In genomic region chr1:39954870-39955546, GRCh38 we compare ENCODE assay signal across 8 cellular contexts. TPM values are rescaled to one million over a fixed set of nuclear protein-coding genes. Genes with fewer than 3 reads are reported as not detected.
DNase-seq lines count a peak whose midpoint lies in the region; ATAC-seq lines count a peak whose summit lies in the region.

Gene MFSD2A (plus strand): TSS chr1:39955145. CDS start chr1:39955293, 148 bp downstream.

- peaks cover 6% of the 10 kb centered on the region for H4K20me1 ChIP-seq in BLaER1

- H3K9me3 ChIP-seq in BLaER1 (no peaks in the 10 kb centered on the region), NT2/D1 (ENCODE audit: insufficient read depth, low read length) (no peaks in the 10 kb centered on the region), mononuclear cell (ENCODE audit: low read depth, low read length) (no peaks in the 10 kb centered on the region)

- peak within 1 kb of the TSS; percentile 85 for H3K9ac ChIP-seq in BLaER1
- H3K9ac ChIP-seq in NT2/D1 (ENCODE audit: insufficient read length, low read depth), result peak within 1 kb of the TSS; percentile 89

- H3K36me3 ChIP-seq in BLaER1, result peaks cover 23% of the 10 kb centered on the region
- H3K36me3 ChIP-seq in NT2/D1 (ENCODE audit: insufficient read depth, insufficient read length, low read length), result peaks cover 22% of the 10 kb centered on the region

- peaks cover 32% of the 10 kb centered on the region for H3K4me1 ChIP-seq in BLaER1
- peaks cover 14% of the 10 kb centered on the region for H3K4me1 ChIP-seq in NT2/D1 (ENCODE audit: insufficient read depth, insufficient read length)
- H3K4me1 ChIP-seq in mononuclear cell (ENCODE audit: insufficient read depth, low read length), result peaks cover 68% of the 10 kb centered on the region

- H3K27me3 ChIP-seq in BLaER1 (no peaks in the 10 kb centered on the region), NT2/D1 (ENCODE audit: insufficient read depth, insufficient read length) (peaks cover 40% of the 10 kb centered on the region), mononuclear cell (ENCODE audit: insufficient read depth, low read length) (no peaks in the 10 kb centered on the region)

- H3K4me3 ChIP-seq in BLaER1, result peak within 1 kb of the TSS; percentile 83
- peak within 1 kb of the TSS; percentile 79 for H3K4me3 ChIP-seq in NT2/D1 (ENCODE audit: insufficient read length, low read depth)
- peak within 1 kb of the TSS; percentile 51 for H3K4me3 ChIP-seq in mononuclear cell (ENCODE audit: low read length)

- ATAC-seq in GM19438 (IDR thresholded peaks at IDR 0.05; ENCODE audit: low read depth, unreplicated experiment), result peak; percentile 75

- DNase-seq in HS-5 (ENCODE audit: low read depth) (peak; percentile 62), NT2/D1 (ENCODE audit: low read depth, low spot score) (peak; percentile 85), activated T-cell treated with anti-CD3 and anti-CD28 coated beads for 1 hour (ENCODE audit: low read depth) (peak; percentile 80), epithelial cell of prostate (ENCODE audit: low read depth, low spot score) (no peak)
- DNase-seq in stimulated activated CD8-positive, alpha-beta memory T cell treated with anti-CD3 and anti-CD28 coated beads, Interleukin-2, amount 100 ng/mL, for 48 hours (ENCODE audit: low read depth in 2 of 2), result peak; percentile 92

- peak within 1 kb of the TSS; percentile 78 for H3K27ac ChIP-seq in BLaER1
- peak within 1 kb of the TSS; percentile 79 for H3K27ac ChIP-seq in epithelial cell of prostate

- peak within 1 kb of the TSS; percentile 100 for H3K4me2 ChIP-seq in BLaER1

RNA-seq across cellular contexts. Expression of gene MFSD2A, which starts in this region (rescaled TPM):
- total RNA-seq in mononuclear cell, result 8.4 TPM
